In genomic region chr20:49982346-49983122, GRCh38 we compare ENCODE assay signal across 9 cellular contexts. TPM values are rescaled to one million over a fixed set of nuclear protein-coding genes. Genes with fewer than 3 reads are reported as not detected.
A peak's percentile ranks its signal among the peaks of the same experiment; 100 is the strongest.
DNase-seq lines count a peak whose midpoint lies in the region; ATAC-seq, FAIRE-seq and TF ChIP-seq lines count a peak whose summit lies in the region.
"Had no signal": no experiment of that assay in that cellular context is flagged by ENCODE, and none has a peak within 500 bp of the region (broad histone marks: within the 10 kb centered on the region; RNA-seq: fewer than 3 reads in every experiment).

SNAI1 (plus strand) TSS chr20:49982980; CDS start chr20:49983060, 80 bp downstream.

- H3K27me3 ChIP-seq in bronchial epithelial cell (ENCODE audit: control insufficient read depth, insufficient read depth, low read length) = peaks cover 6% of the 10 kb centered on the region

- ATAC-seq in GM18519 (IDR thresholded peaks at IDR 0.05; ENCODE audit: low FRiP score, unreplicated experiment) (peak; percentile 71), HG03066 (IDR thresholded peaks at IDR 0.05; ENCODE audit: low read depth, unreplicated experiment) (peak; percentile 83)

- no peak for FAIRE-seq in bronchial epithelial cell (lab: Jason Lieb, UNC)
- FAIRE-seq: G401.6 had no signal

- H3K36me3 ChIP-seq in bronchial epithelial cell (ENCODE audit: control insufficient read depth, insufficient read depth, low read length) = no peaks in the 10 kb centered on the region

- H3K4me3 ChIP-seq in WI38 (ENCODE audit: low read depth, low read length) (peak within 1 kb of the TSS; percentile 87), bronchial epithelial cell (ENCODE audit: low read depth, low read length) (no peak within 1 kb of the TSS)

- DNase-seq in 8988T = peak; percentile 99
- DNase-seq in NCI-H2171 (lab: John Stamatoyannopoulos, UW) = peak; percentile 93
- peak; percentile 57 for DNase-seq in bronchial epithelial cell (ENCODE audit: low read depth)
- peak; percentile 86 for DNase-seq in iris pigment epithelial cell (ENCODE audit: low read depth)
- DNase-seq in stimulated activated CD4-positive, alpha-beta T cell treated with anti-CD3 and anti-CD28 coated beads, Interleukin-12 subunit alpha, Interleukin-12 subunit beta, amount 100 ng/mL, for 24 hours (ENCODE audit: low read depth in 2 of 2) = peak; percentile 63 to 67

- TF ChIP-seq CTCF in WI38 (IDR thresholded peaks at IDR 0.05; ENCODE audit: low read depth, low read length) (peak; percentile 45), bronchial epithelial cell (IDR thresholded peaks at IDR 0.05; ENCODE audit: insufficient read depth, low read length, severe bottlenecking) (peak; percentile 47)

RNA-seq across cellular contexts. Expression of gene SNAI1, which starts in this region (rescaled TPM):
- total RNA-seq in bronchial epithelial cell = not detected in 2 replicates

Comparison
In these comparisons a context has a peak if more than half of its experiments do, and no peak if none do; other contexts are left out.
1. Peak in DNase-seq in bronchial epithelial cell; RNA of the gene not detected or under 1 TPM.